In genomic region chr5:10249948-10250803, GRCh38 we compare ENCODE assay signal across 8 cellular contexts.
DNase-seq lines count a peak whose midpoint lies in the region; ATAC-seq lines count a peak whose summit lies in the region.

TSS of gene CCT5 (plus strand) at chr5:10250280. CDS start at chr5:10250341, 61 bp downstream.

- peak within 1 kb of the TSS; percentile 98 for H3K27ac ChIP-seq in cingulate gyrus (ENCODE audit: low read depth, low read length)

- peak; percentile 77 for ATAC-seq in HG03442 (IDR thresholded peaks at IDR 0.05; ENCODE audit: unreplicated experiment)

- DNase-seq in Ammon's horn (ENCODE audit: low spot score) (peak; percentile 96), GM19238 (ENCODE audit: insufficient read length, low spot score) (peak; percentile 85), NCI-H524 (lab: John Stamatoyannopoulos, UW) (peak; percentile 98 to 100), kidney tubule cell (ENCODE audit: low spot score) (peak; percentile 99)
- DNase-seq in activated CD4-positive, alpha-beta T cell treated with anti-CD3 and anti-CD28 coated beads for 4 hours = peak; percentile 87 to 91
- peak; percentile 68 to 81 (median 74) for DNase-seq in stimulated activated CD4-positive, alpha-beta T cell treated with anti-CD3 and anti-CD28 coated beads, Interleukin-1b, Interleukin-23, amount 100 ng/mL, for 24 hours (ENCODE audit: low read depth in 4 of 4, low spot score in 1 of 4)

Comparison
In these comparisons a context has a peak if more than half of its experiments do, and no peak if none do; other contexts are left out.
1. Peak in every context shown above with its lines: DNase-seq, ATAC-seq and H3K27ac ChIP-seq.